In the genomic region with DNA sequence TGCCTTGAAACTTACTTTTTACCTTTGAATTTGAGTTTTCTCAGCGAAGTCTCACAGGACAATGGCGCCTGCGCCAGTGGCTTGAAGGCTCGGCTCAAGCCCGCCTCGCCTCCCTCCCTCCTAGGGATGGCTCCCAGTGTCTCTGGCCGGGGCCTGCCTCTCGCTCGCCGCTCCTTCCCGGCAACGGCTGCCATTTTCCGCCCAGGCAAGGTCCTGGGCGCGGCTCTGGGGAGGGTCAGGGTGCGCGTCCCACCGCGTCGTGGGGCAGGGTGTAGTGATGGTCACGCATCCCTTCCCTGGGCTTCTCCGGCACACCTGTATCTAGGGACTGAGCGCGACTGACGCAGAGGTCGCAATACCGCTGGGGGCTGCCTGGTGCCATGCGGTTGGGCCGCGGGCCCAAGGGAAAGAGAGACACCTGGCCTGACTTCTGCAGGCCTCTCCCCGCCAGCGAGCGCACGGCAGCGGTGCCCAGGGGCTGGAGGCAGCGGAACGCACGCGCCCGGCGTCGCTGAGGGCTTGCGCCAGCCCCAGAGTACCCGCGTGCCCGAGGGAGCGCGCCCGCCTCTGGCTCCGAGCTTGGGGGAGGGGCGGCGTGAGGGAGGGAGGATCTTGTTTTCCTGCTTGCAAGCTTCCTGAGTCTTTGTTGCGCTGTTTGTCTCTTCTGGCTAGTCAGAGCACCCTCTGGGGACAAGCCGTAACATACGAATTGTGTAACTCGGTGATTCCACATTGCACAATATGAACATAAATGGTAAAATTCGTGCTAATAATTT, we compare ENCODE assay signal across 8 cellular contexts. TPM values are rescaled to one million over a fixed set of nuclear protein-coding genes. Genes with fewer than 3 reads are reported as not detected.
DNase-seq lines count a peak whose midpoint lies in the region; ATAC-seq and TF ChIP-seq lines count a peak whose summit lies in the region.

No MANE protein-coding gene starts in this region.

- peak overlapping the region; percentile 76 for H2AFZ ChIP-seq in neuron (ENCODE audit: low read depth, low read length)

- peak in 1 of 2 donors; percentile 68 for TF ChIP-seq POLR2A in suprapubic skin (IDR thresholded peaks at IDR 0.05)

- ATAC-seq in HG03066 (IDR thresholded peaks at IDR 0.05; ENCODE audit: low read depth, unreplicated experiment) (peak; percentile 49), GM19397 (IDR thresholded peaks at IDR 0.05; ENCODE audit: unreplicated experiment) (no peak)
- ATAC-seq in activated naive CD8-positive, alpha-beta T cell treated with anti-CD3 and anti-CD28 coated beads, Interleukin-2, amount 50 U/mL, for 24 hours, result peak; percentile 71

- peaks cover 9% of the 10 kb centered on the region for H3K4me1 Mint-ChIP-seq in activated naive CD8-positive, alpha-beta T cell treated with anti-CD3 and anti-CD28 coated beads, Interleukin-2, amount 50 U/mL, for 24 hours
- no peaks in the 10 kb centered on the region for H3K4me1 Mint-ChIP-seq in glutamatergic neuron (ENCODE audit: low read depth, unreplicated experiment)

- no peak overlapping the region for H3K27ac Mint-ChIP-seq in activated naive CD8-positive, alpha-beta T cell treated with anti-CD3 and anti-CD28 coated beads, Interleukin-2, amount 50 U/mL, for 24 hours
- H3K27ac Mint-ChIP-seq in glutamatergic neuron (ENCODE audit: unreplicated experiment), result peak overlapping the region; percentile 77

- H3K4me1 ChIP-seq in neuron (ENCODE audit: insufficient read depth, low read length) (peaks cover 6% of the 10 kb centered on the region), suprapubic skin (peaks cover 38% of the 10 kb centered on the region)

- H3K4me3 ChIP-seq in AG09309 (ENCODE audit: control insufficient read depth, low read depth, low read length), result peak overlapping the region; percentile 52
- H3K4me3 ChIP-seq in neuron (ENCODE audit: low read length), result peak overlapping the region; percentile 31
- peak overlapping the region; percentile 50 for H3K4me3 ChIP-seq in suprapubic skin

- H3K9me3 ChIP-seq in neuron (ENCODE audit: low read length) (no peaks in the 10 kb centered on the region), suprapubic skin (no peaks in the 10 kb centered on the region)

- peaks cover 6% of the 10 kb centered on the region for H3K27me3 Mint-ChIP-seq in activated naive CD8-positive, alpha-beta T cell treated with anti-CD3 and anti-CD28 coated beads, Interleukin-2, amount 50 U/mL, for 24 hours
- H3K27me3 Mint-ChIP-seq in glutamatergic neuron (ENCODE audit: unreplicated experiment), result peaks cover 1% of the 10 kb centered on the region

- H3K9me3 Mint-ChIP-seq in activated naive CD8-positive, alpha-beta T cell treated with anti-CD3 and anti-CD28 coated beads, Interleukin-2, amount 50 U/mL, for 24 hours, result no peaks in the 10 kb centered on the region
- H3K9me3 Mint-ChIP-seq in glutamatergic neuron (ENCODE audit: unreplicated experiment), result no peaks in the 10 kb centered on the region

- H3K4me3 Mint-ChIP-seq in activated naive CD8-positive, alpha-beta T cell treated with anti-CD3 and anti-CD28 coated beads, Interleukin-2, amount 50 U/mL, for 24 hours, result peak overlapping the region; percentile 40
- peak overlapping the region; percentile 79 for H3K4me3 Mint-ChIP-seq in glutamatergic neuron (ENCODE audit: unreplicated experiment)

- no peak for TF ChIP-seq CTCF in AG09309 (IDR thresholded peaks at IDR 0.05; ENCODE audit: control insufficient read depth, insufficient read depth, low read depth, low read length, missing control alignments)
- no peak for TF ChIP-seq CTCF in glutamatergic neuron (IDR thresholded peaks at IDR 0.05; ENCODE audit: partially characterized antibody, unreplicated experiment)
- TF ChIP-seq CTCF in suprapubic skin (IDR thresholded peaks at IDR 0.05), result no peak

- DNase-seq in AG09309 (ENCODE audit: low read depth) (peak; percentile 76), SIG-M5 treated with dmso at 0.1 percent for 504 hours (lab: John Stamatoyannopoulos, UW; ENCODE audit: unreplicated experiment) (peak; percentile 91), glutamatergic neuron (peak; percentile 91), suprapubic skin (ENCODE audit: low spot score in 2 of 2) (peak; percentile 94 to 96)
- peak; percentile 73 for DNase-seq in activated naive CD8-positive, alpha-beta T cell treated with anti-CD3 and anti-CD28 coated beads, Interleukin-2, amount 50 U/mL, for 24 hours

- no peaks in the 10 kb centered on the region for H3K36me3 Mint-ChIP-seq in activated naive CD8-positive, alpha-beta T cell treated with anti-CD3 and anti-CD28 coated beads, Interleukin-2, amount 50 U/mL, for 24 hours (ENCODE audit: low read depth)
- H3K36me3 Mint-ChIP-seq in glutamatergic neuron (ENCODE audit: unreplicated experiment), result no peaks in the 10 kb centered on the region

- WGBS in suprapubic skin, result 8% methylated on average over 39 of the region's 57 CpGs

- H3K27me3 ChIP-seq in neuron (ENCODE audit: insufficient read depth, low read length), result no peaks in the 10 kb centered on the region
- H3K27me3 ChIP-seq in suprapubic skin, result no peaks in the 10 kb centered on the region

- H3K27ac ChIP-seq in suprapubic skin, result peak overlapping the region; percentile 84

- TF ChIP-seq EP300 in suprapubic skin (IDR thresholded peaks at IDR 0.05), result no peak

- no peaks in the 10 kb centered on the region for H3K36me3 ChIP-seq in neuron (ENCODE audit: insufficient read depth, low read length)
- H3K36me3 ChIP-seq in suprapubic skin, result no peaks in the 10 kb centered on the region

RNA-seq across cellular contexts. Expression of gene FEM1B, which starts 20.7 kb away (rescaled TPM):
- total RNA-seq in glutamatergic neuron (ENCODE audit: unreplicated experiment) (69.6 TPM), suprapubic skin (10 to 100 TPM; 56.3 to 89.6 (median 63.8) TPM)

RNA-seq across cellular contexts. Expression of gene CLN6, which starts 27.3 kb away (rescaled TPM):
- total RNA-seq in glutamatergic neuron (ENCODE audit: unreplicated experiment) (26.1 TPM), suprapubic skin (10 to 100 TPM; 20.3 to 38.1 (median 27.9) TPM)

RNA-seq across cellular contexts. Expression of gene CALML4, which starts 51.7 kb away (rescaled TPM):
- 4.1 TPM for total RNA-seq in glutamatergic neuron (ENCODE audit: unreplicated experiment)
- total RNA-seq in suprapubic skin, result 10 to 100 TPM in 1 of 4 donors, 1 to 10 TPM in 3; 2.4 to 13.6 (median 4.8) TPM
